Comparison of ENCODE assay signal across 9 cellular contexts in genomic region chr5:68285075-68285827, GRCh38.
DNase-seq lines count a peak whose midpoint lies in the region; ATAC-seq and TF ChIP-seq lines count a peak whose summit lies in the region.
"Had no signal": no experiment of that assay in that cellular context is flagged by ENCODE, and none has a peak within 500 bp of the region (broad histone marks: within the 10 kb centered on the region; RNA-seq: fewer than 3 reads in every experiment).

No MANE protein-coding gene starts in this region.

- DNase-seq in CD8-positive, alpha-beta T cell, result no peak
- peak; percentile 33 for DNase-seq in OCI-LY7 (ENCODE audit: low spot score)
- DNase-seq in lower lobe of right lung, result no peak
- DNase-seq in stimulated activated CD4-positive, alpha-beta T cell treated with anti-CD3 and anti-CD28 coated beads, Interleukin-1b, Interleukin-23, amount 100 ng/mL, for 48 hours, result no peak
- DNase-seq in PC-3, result no peak
- DNase-seq in NOMO-1 treated with dmso at 0.1 percent for 144 hours (lab: John Stamatoyannopoulos, UW; ENCODE audit: unreplicated experiment), result no peak
- no peak for DNase-seq in AG08396 (ENCODE audit: low spot score)
- DNase-seq: IMR-90 had no signal

- no peak overlapping the region for H3K4me3 ChIP-seq in CD8-positive, alpha-beta T cell (ENCODE audit: low read depth, low read length)
- H3K4me3 ChIP-seq in OCI-LY7 (ENCODE audit: low read depth, low read length, poor library complexity, severe bottlenecking), result no peak overlapping the region
- H3K4me3 ChIP-seq in lower lobe of right lung, result no peak overlapping the region
- no peak overlapping the region for H3K4me3 ChIP-seq in PC-3 (ENCODE audit: low read length)

- no peaks in the 10 kb centered on the region for H3K27me3 Mint-ChIP-seq in CD8-positive, alpha-beta T cell (ENCODE audit: low read depth)

- peak overlapping the region; percentile 26 for H3K4me2 ChIP-seq in OCI-LY7 (ENCODE audit: low read length)
- H3K4me2 ChIP-seq in PC-3 (ENCODE audit: low read length), result no peak overlapping the region

- no peaks in the 10 kb centered on the region for H3K27me3 ChIP-seq in CD8-positive, alpha-beta T cell (ENCODE audit: insufficient read depth, low read length)
- H3K27me3 ChIP-seq in lower lobe of right lung (ENCODE audit: low read depth) (no peaks in the 10 kb centered on the region), PC-3 (ENCODE audit: low read length) (no peaks in the 10 kb centered on the region)

- no TSS peak for BruUV-seq in OCI-LY7 (replicated peaks; lab: Mats Ljungman, UMichigan)
- BruUV-seq in PC-3 (replicated peaks; lab: Mats Ljungman, UMichigan), result no TSS peak

- H3K36me3 ChIP-seq in CD8-positive, alpha-beta T cell (ENCODE audit: insufficient read depth, low read length), result peaks cover 18% of the 10 kb centered on the region
- peaks cover 46% of the 10 kb centered on the region for H3K36me3 ChIP-seq in OCI-LY7 (ENCODE audit: insufficient read depth, low read length)
- H3K36me3 ChIP-seq in lower lobe of right lung, result peaks cover 42% of the 10 kb centered on the region
- no peaks in the 10 kb centered on the region for H3K36me3 ChIP-seq in PC-3 (ENCODE audit: low read depth, low read length)

- no peak overlapping the region for H3K9ac ChIP-seq in PC-3 (ENCODE audit: low read length)

- POLR2A ChIA-PET in CD8-positive, alpha-beta T cell (lab: Charles Lee), result interaction anchor here (2.3 to 2.4 kb wide), 2 partner anchors 28 to 69 kb away, joined by 6 to 7 read pairs; partner anchors contain the start of gene PIK3R1
- POLR2A ChIA-PET in OCI-LY7 (lab: Charles Lee), result interaction anchor here (0.6 kb wide), 1 partner anchor 10 kb away, joined by 3 read pairs; no protein-coding TSS in a partner anchor
- POLR2A ChIA-PET in PC-3 (lab: Charles Lee; ENCODE audit: unreplicated experiment), result no interaction called here

- no peak for TF ChIP-seq CTCF in CD8-positive, alpha-beta T cell (IDR thresholded peaks at IDR 0.05)
- no peak for TF ChIP-seq CTCF in OCI-LY7 (conservative IDR thresholded peaks at IDR 0.05; ENCODE audit: low read length)
- no peak for TF ChIP-seq CTCF in lower lobe of right lung (IDR thresholded peaks at IDR 0.05)
- no peak for TF ChIP-seq CTCF in PC-3 (conservative IDR thresholded peaks at IDR 0.05; ENCODE audit: low read depth, low read length)

- ATAC-seq in CD8-positive, alpha-beta T cell, result peak; percentile 30
- ATAC-seq in GM21390 (IDR thresholded peaks at IDR 0.05; ENCODE audit: unreplicated experiment), result peak; percentile 43
- peak; percentile 26 to 51 for ATAC-seq in lower lobe of right lung
- ATAC-seq in PC-3, result no peak

- H4K20me1 ChIP-seq in OCI-LY7 (ENCODE audit: insufficient read depth, low read length) (no peaks in the 10 kb centered on the region; the same call in 1 of the 2 replicates), PC-3 (ENCODE audit: low read length) (no peaks in the 10 kb centered on the region)

- intact Hi-C loops in CD8-positive, alpha-beta T cell (cut with DNase I, micrococcal nuclease), result loop anchor here (5.0 to 10.0 kb wide), 5 partner anchors 430 to 1038 kb away; no protein-coding TSS in a partner anchor
- intact Hi-C loops in OCI-LY7 (cut with micrococcal nuclease; ENCODE audit: unreplicated experiment) (loop anchor here (5.0 kb wide), 1 partner anchor 722 kb away; no protein-coding TSS in a partner anchor), lower lobe of right lung (cut with DNase I) (loop anchor here (10.0 kb wide), 1 partner anchor 170 kb away; no protein-coding TSS in a partner anchor), PC-3 (cut with micrococcal nuclease) (no loop called here)

- H3K27ac ChIP-seq in CD8-positive, alpha-beta T cell (ENCODE audit: low read depth, low read length), result peak overlapping the region; percentile 19
- H3K27ac ChIP-seq in OCI-LY7 (ENCODE audit: low read depth, low read length, poor library complexity, severe bottlenecking) (peak overlapping the region; percentile 22), lower lobe of right lung (peak overlapping the region; percentile 42), PC-3 (ENCODE audit: low read length) (no peak overlapping the region)

- H3K9me3 ChIP-seq in CD8-positive, alpha-beta T cell (ENCODE audit: low read length), result no peaks in the 10 kb centered on the region
- no peaks in the 10 kb centered on the region for H3K9me3 ChIP-seq in OCI-LY7 (ENCODE audit: low read length)
- no peaks in the 10 kb centered on the region for H3K9me3 ChIP-seq in lower lobe of right lung
- H3K9me3 ChIP-seq in PC-3 (ENCODE audit: low read length), result no peaks in the 10 kb centered on the region

- H2AFZ ChIP-seq in OCI-LY7 (ENCODE audit: low read length) (no peak overlapping the region), PC-3 (ENCODE audit: low read length) (no peak overlapping the region)

- peak overlapping the region; percentile 84 for H3K27ac Mint-ChIP-seq in CD8-positive, alpha-beta T cell

- peaks cover 68% of the 10 kb centered on the region for H3K36me3 Mint-ChIP-seq in CD8-positive, alpha-beta T cell

- peaks cover 88% of the 10 kb centered on the region for H3K4me1 Mint-ChIP-seq in CD8-positive, alpha-beta T cell (ENCODE audit: low read depth)

- H3K79me2 ChIP-seq in OCI-LY7 (ENCODE audit: insufficient read depth, low read depth, low read length) (no peaks in the 10 kb centered on the region), PC-3 (ENCODE audit: low read length) (no peaks in the 10 kb centered on the region)

- peaks cover 83% of the 10 kb centered on the region for H3K4me1 ChIP-seq in CD8-positive, alpha-beta T cell (ENCODE audit: insufficient read depth, low read length)
- H3K4me1 ChIP-seq in OCI-LY7 (ENCODE audit: insufficient read depth, low read length, poor library complexity, severe bottlenecking) (peaks cover 39% of the 10 kb centered on the region), lower lobe of right lung (peaks cover 69% of the 10 kb centered on the region), PC-3 (ENCODE audit: insufficient read depth, low read length) (no peaks in the 10 kb centered on the region)

- H3K9me3 Mint-ChIP-seq in CD8-positive, alpha-beta T cell, result no peaks in the 10 kb centered on the region

- peak overlapping the region; percentile 93 for H3K4me3 Mint-ChIP-seq in CD8-positive, alpha-beta T cell

- CTCF ChIA-PET in CD8-positive, alpha-beta T cell (lab: Charles Lee), result interaction anchor here (0.8 to 4.1 kb wide), 13 partner anchors 11 to 1039 kb away, joined by 3 to 54 read pairs (median 11); no protein-coding TSS in a partner anchor
- CTCF ChIA-PET in OCI-LY7 (lab: Charles Lee; ENCODE audit: unreplicated experiment) (no interaction called here), PC-3 (lab: Charles Lee) (no interaction called here)

- no peaks in the 10 kb centered on the region for H3K9me2 ChIP-seq in OCI-LY7 (ENCODE audit: insufficient read depth, low read length)
- no peaks in the 10 kb centered on the region for H3K9me2 ChIP-seq in PC-3 (replicated peaks; ENCODE audit: low read length)

- H3F3A ChIP-seq in PC-3 (ENCODE audit: low read length, unreplicated experiment), result no peaks in the 10 kb centered on the region
